20 cellular contexts compared by ENCODE assay signal in the genomic region with DNA sequence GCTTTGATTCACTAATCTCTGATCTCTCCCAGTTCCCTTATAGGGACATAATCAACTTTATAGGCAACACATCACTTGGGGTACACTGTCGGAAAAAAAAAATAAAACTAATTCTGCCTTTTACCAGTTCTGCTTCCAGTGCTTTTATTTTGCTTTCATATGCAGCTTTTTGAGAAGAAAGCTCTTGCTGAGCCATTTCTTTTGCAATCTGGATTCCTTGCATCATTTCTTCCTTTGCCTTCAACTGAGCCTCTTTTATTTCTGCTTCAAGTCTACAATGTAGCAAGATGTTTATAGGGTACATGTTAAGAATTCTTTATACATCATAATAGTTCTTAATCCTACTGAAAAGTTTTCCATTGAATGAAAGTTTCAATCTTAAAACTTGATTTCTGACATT.
"Had no signal": no experiment of that assay in that cellular context is flagged by ENCODE, and none has a peak within 500 bp of the region (broad histone marks: within the 10 kb centered on the region; RNA-seq: fewer than 3 reads in every experiment).

No MANE protein-coding gene starts in this region.

- H3K4me3 Mint-ChIP-seq: activated naive CD8-positive, alpha-beta T cell treated with anti-CD3 and anti-CD28 coated beads for 36 hours; nephron progenitor cell; T-helper 2 cell treated with Interferon-gamma antibody and Interleukin-4, amounts not matched to agents 5 μg/mL and 100 μg/mL, for 36 hours had no signal

- H3K27me3 ChIP-seq: sigmoid colon, testis, uterus had no signal

- H3K9me3 ChIP-seq: mucosa of descending colon, sigmoid colon, testis, uterus had no signal

- H3K4me1 Mint-ChIP-seq: activated naive CD8-positive, alpha-beta T cell treated with anti-CD3 and anti-CD28 coated beads for 36 hours had no signal

- ATAC-seq: mucosa of descending colon had no signal

- H3K4me1 ChIP-seq: testis, uterus had no signal

- DNase-seq: activated naive CD4-positive, alpha-beta T cell; activated naive CD8-positive, alpha-beta T cell treated with anti-CD3 and anti-CD28 coated beads for 36 hours; activated T-cell treated with anti-CD3 and anti-CD28 coated beads, Interleukin-2, amount 50 U/mL, for 1 hour; amygdala; cerebellar nuclear complex; cortex of kidney; hypothalamus; mesenchymal stem cell; mucosa of descending colon; nucleus accumbens; sigmoid colon; stimulated activated CD4-positive, alpha-beta T cell treated with anti-CD3 and anti-CD28 coated beads, Interleukin-4, amount 100 ng/mL, for 1 hour; stimulated activated naive CD4-positive, alpha-beta T cell; testis; uterus; WERI-Rb-1 had no signal

- H3K27ac Mint-ChIP-seq: activated naive CD8-positive, alpha-beta T cell treated with anti-CD3 and anti-CD28 coated beads for 36 hours; activated T-helper 2 cell treated with anti-CD3 and anti-CD28 coated beads, Interferon-gamma antibody, Interleukin-2, Interleukin-4, amounts not matched to agents 10 μg/mL and 5 μg/mL and 100 μg/mL, durations not matched to agents 14 hours and 24 hours and 36 hours; nephron progenitor cell; T-helper 2 cell treated with Interferon-gamma antibody and Interleukin-4, amounts not matched to agents 5 μg/mL and 100 μg/mL, for 36 hours had no signal

- H3K4me3 ChIP-seq: mucosa of descending colon, sigmoid colon, testis, uterus had no signal

- H3K27ac ChIP-seq: epithelial cell of prostate, sigmoid colon, testis, uterus, WERI-Rb-1 had no signal

- H3K36me3 ChIP-seq: sigmoid colon, uterus had no signal

- H3K9me3 Mint-ChIP-seq: activated naive CD8-positive, alpha-beta T cell treated with anti-CD3 and anti-CD28 coated beads for 36 hours; activated T-helper 2 cell treated with anti-CD3 and anti-CD28 coated beads, Interferon-gamma antibody, Interleukin-2, Interleukin-4, amounts not matched to agents 10 μg/mL and 5 μg/mL and 100 μg/mL, durations not matched to agents 14 hours and 24 hours and 36 hours; nephron progenitor cell; T-helper 2 cell treated with Interferon-gamma antibody and Interleukin-4, amounts not matched to agents 5 μg/mL and 100 μg/mL, for 36 hours had no signal

- H3K27me3 Mint-ChIP-seq: activated naive CD8-positive, alpha-beta T cell treated with anti-CD3 and anti-CD28 coated beads for 36 hours had no signal
